ENCODE assay signal across 22 cellular contexts in genomic region chr4:135269125-135269772, GRCh38.
DNase-seq lines count a peak whose midpoint lies in the region; ATAC-seq and TF ChIP-seq lines count a peak whose summit lies in the region.
"Had no signal": no experiment of that assay in that cellular context is flagged by ENCODE, and none has a peak within 500 bp of the region (broad histone marks: within the 10 kb centered on the region; RNA-seq: fewer than 3 reads in every experiment).

No MANE protein-coding gene starts in this region.

- DNase-seq in stimulated activated CD4-positive, alpha-beta T cell treated with anti-CD3 and anti-CD28 coated beads, Interleukin-2, amount 100 ng/mL, for 48 hours = no peak
- no peak for DNase-seq in activated CD8-positive, alpha-beta memory T cell treated with anti-CD3 and anti-CD28 coated beads for 24 hours
- no peak for DNase-seq in progenitor cell of endocrine pancreas (ENCODE audit: low spot score, unreplicated experiment)
- DNase-seq: ACHN; activated CD4-positive, CD25-positive, alpha-beta regulatory T cell treated with anti-CD3 and anti-CD28 coated beads, Interleukin-2, amount 50 U/mL, for 72 hours; activated CD8-positive, alpha-beta memory T cell treated with anti-CD3 and anti-CD28 coated beads, Interleukin-2, amount 10 ng/mL, durations not matched to agents 7 days and 5 days; activated effector memory CD4-positive, alpha-beta T cell treated with Interleukin-2 at 50 U/mL for 16 hours; effector memory CD4-positive, alpha-beta T cell; mammary epithelial cell; naive thymus-derived CD4-positive, alpha-beta T cell; NCI-H1105 treated with DMSO at 0.1 percent for 48 hours; NCI-H69; PC-9; posterior cingulate gyrus; stimulated activated CD4-positive, alpha-beta T cell treated with anti-CD3 and anti-CD28 coated beads, Interleukin-4, amount 100 ng/mL, for 1 hour; T-helper 9 cell had no signal

- peaks cover 14% of the 10 kb centered on the region for H3K4me1 ChIP-seq in OCI-LY3 (ENCODE audit: low read length)
- H3K4me1 ChIP-seq: vagina had no signal

- peaks cover under 1% of the 10 kb centered on the region for H3K4me1 Mint-ChIP-seq in progenitor cell of endocrine pancreas (ENCODE audit: low read depth)
- H3K4me1 Mint-ChIP-seq: activated CD8-positive, alpha-beta memory T cell treated with anti-CD3 and anti-CD28 coated beads, Interleukin-2, amount 10 ng/mL, durations not matched to agents 7 days and 5 days; naive thymus-derived CD4-positive, alpha-beta T cell had no signal

- TF ChIP-seq CTCF in OCI-LY3 (IDR thresholded peaks at IDR 0.05; ENCODE audit: low read depth, low read length) (no peak), progenitor cell of endocrine pancreas (IDR thresholded peaks at IDR 0.05; ENCODE audit: unreplicated experiment) (no peak)

- H3K79me2 ChIP-seq in OCI-LY3 (ENCODE audit: low read length) = no peaks in the 10 kb centered on the region

- H4K20me1 ChIP-seq in OCI-LY3 (ENCODE audit: insufficient read depth, low read length) = 0 out of 2 replicates have a peak, but pooled peaks cover 3% of the 10 kb centered on the region

- ATAC-seq in GM18511 (IDR thresholded peaks at IDR 0.05; ENCODE audit: unreplicated experiment) (peak; percentile 98), GM21423 (IDR thresholded peaks at IDR 0.05; ENCODE audit: unreplicated experiment) (peak; percentile 71), HG03060 (IDR thresholded peaks at IDR 0.05; ENCODE audit: low read depth, unreplicated experiment) (peak; percentile 75), GM21576 (IDR thresholded peaks at IDR 0.05; ENCODE audit: unreplicated experiment) (no peak)
- ATAC-seq: activated CD8-positive, alpha-beta memory T cell treated with anti-CD3 and anti-CD28 coated beads, Interleukin-2, amount 10 ng/mL, durations not matched to agents 7 days and 5 days; naive thymus-derived CD4-positive, alpha-beta T cell had no signal

- H3K27me3 ChIP-seq in OCI-LY3 (ENCODE audit: low read depth, low read length) = no peaks in the 10 kb centered on the region
- H3K27me3 ChIP-seq: vagina had no signal

- H3K27ac ChIP-seq in OCI-LY3 (ENCODE audit: low read length) = 0 out of 2 replicates have a peak overlapping the region, but pooled peaks have one; percentile 2
- H3K27ac ChIP-seq: PC-9, vagina had no signal

- peak overlapping the region; percentile 12 for H3K4me3 ChIP-seq in OCI-LY3 (ENCODE audit: low read length)
- H3K4me3 ChIP-seq: PC-9, vagina had no signal

- no peaks in the 10 kb centered on the region for H3K9me3 Mint-ChIP-seq in progenitor cell of endocrine pancreas (ENCODE audit: low read depth)

- H2AFZ ChIP-seq in OCI-LY3 (ENCODE audit: low read depth, low read length) = no peak overlapping the region
- H2AFZ ChIP-seq: PC-9 had no signal

- H3K4me2 ChIP-seq in OCI-LY3 (ENCODE audit: low read length) = peak overlapping the region; percentile 62
- H3K4me2 ChIP-seq: PC-9 had no signal

- no peak overlapping the region for H3K27ac Mint-ChIP-seq in progenitor cell of endocrine pancreas
- H3K27ac Mint-ChIP-seq: activated CD8-positive, alpha-beta memory T cell treated with anti-CD3 and anti-CD28 coated beads, Interleukin-2, amount 10 ng/mL, durations not matched to agents 7 days and 5 days; naive thymus-derived CD4-positive, alpha-beta T cell had no signal

- H3K9ac ChIP-seq in OCI-LY3 (ENCODE audit: low read length) = no peak overlapping the region

- no peak overlapping the region for H3K4me3 Mint-ChIP-seq in progenitor cell of endocrine pancreas (ENCODE audit: low read depth)
- H3K4me3 Mint-ChIP-seq: activated CD8-positive, alpha-beta memory T cell treated with anti-CD3 and anti-CD28 coated beads, Interleukin-2, amount 10 ng/mL, durations not matched to agents 7 days and 5 days; naive thymus-derived CD4-positive, alpha-beta T cell had no signal

- H3K36me3 ChIP-seq in OCI-LY3 (replicated peaks; ENCODE audit: low read depth, low read length) = no peaks in the 10 kb centered on the region
- H3K36me3 ChIP-seq: vagina had no signal

- no peaks in the 10 kb centered on the region for H3K27me3 Mint-ChIP-seq in progenitor cell of endocrine pancreas
- H3K27me3 Mint-ChIP-seq: activated CD8-positive, alpha-beta memory T cell treated with anti-CD3 and anti-CD28 coated beads, Interleukin-2, amount 10 ng/mL, durations not matched to agents 7 days and 5 days; naive thymus-derived CD4-positive, alpha-beta T cell had no signal

- no peaks in the 10 kb centered on the region for H3K36me3 Mint-ChIP-seq in progenitor cell of endocrine pancreas (ENCODE audit: insufficient read depth)
- H3K36me3 Mint-ChIP-seq: activated CD8-positive, alpha-beta memory T cell treated with anti-CD3 and anti-CD28 coated beads, Interleukin-2, amount 10 ng/mL, durations not matched to agents 7 days and 5 days; naive thymus-derived CD4-positive, alpha-beta T cell had no signal

- no peaks in the 10 kb centered on the region for H3K9me3 ChIP-seq in OCI-LY3 (ENCODE audit: insufficient read depth, low read length)
- H3K9me3 ChIP-seq: vagina had no signal
